8 cellular contexts compared by ENCODE assay signal in the genomic region with DNA sequence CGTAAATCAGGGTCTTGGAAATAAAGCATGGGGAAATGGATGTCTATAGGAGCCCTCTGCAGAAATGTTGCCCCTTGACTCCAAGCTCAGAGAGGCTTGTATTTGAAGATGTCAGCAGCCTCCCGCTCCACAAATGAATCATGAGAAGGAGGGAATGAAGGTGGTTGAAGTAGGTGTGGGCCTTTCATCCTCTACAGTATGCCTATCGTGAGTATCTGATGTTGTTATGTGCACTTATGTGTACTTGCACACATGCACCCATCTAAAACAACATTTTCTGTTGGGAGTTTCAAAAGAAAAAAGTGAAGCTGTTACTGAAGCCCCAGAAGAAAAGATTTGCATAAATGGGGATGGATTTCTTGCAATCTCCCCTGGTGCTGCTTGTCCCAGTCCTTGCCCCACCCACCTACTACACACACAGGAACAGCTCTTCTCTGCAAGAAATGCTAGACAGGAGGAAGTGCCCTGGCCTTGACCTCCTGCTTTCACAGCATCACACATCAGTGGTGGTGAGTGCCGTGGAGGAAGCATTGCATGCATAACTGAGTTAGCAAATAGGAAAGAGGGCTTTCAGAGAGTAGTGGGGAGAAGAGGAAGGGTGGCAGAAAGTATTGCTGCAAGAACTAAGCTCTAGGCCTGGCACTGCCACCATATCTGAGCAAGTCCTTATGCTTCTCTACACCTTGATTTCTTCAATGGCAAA.
A peak's percentile ranks its signal among the peaks of the same experiment; 100 is the strongest.
DNase-seq lines count a peak whose midpoint lies in the region; ATAC-seq lines count a peak whose summit lies in the region.

No MANE protein-coding gene starts in this region.

- peak; percentile 66 for ATAC-seq in GM19035 (IDR thresholded peaks at IDR 0.05; ENCODE audit: unreplicated experiment)
- peak; percentile 87 to 94 for ATAC-seq in naive thymus-derived CD8-positive, alpha-beta T cell

- in situ Hi-C loops in KBM-7 (cut with MboI; ENCODE audit: low pct_unique_long_range_greater_than_20kb, low sequenced_read_pairs) = no loop called here

- H3K9me3 Mint-ChIP-seq in activated naive CD4-positive, alpha-beta T cell treated with anti-CD3 and anti-CD28 coated beads, Interleukin-2, amount 50 U/mL, for 24 hours = no peaks in the 10 kb centered on the region
- H3K9me3 Mint-ChIP-seq in naive thymus-derived CD8-positive, alpha-beta T cell = peaks cover 0 to 12% (median 2%) of the 10 kb centered on the region in 9 donors

- peaks cover 60% of the 10 kb centered on the region for H3K4me1 Mint-ChIP-seq in activated naive CD4-positive, alpha-beta T cell treated with anti-CD3 and anti-CD28 coated beads, Interleukin-2, amount 50 U/mL, for 24 hours
- peaks cover 30 to 76% (median 56%) of the 10 kb centered on the region in 4 donors for H3K4me1 Mint-ChIP-seq in naive thymus-derived CD8-positive, alpha-beta T cell

- peak; percentile 74 for DNase-seq in KBM-7
- peak in 9 of 10 donors; percentile 1 to 64 (median 42) for DNase-seq in naive thymus-derived CD8-positive, alpha-beta T cell
- DNase-seq in NCI-H1694 treated with DMSO at 0.1 percent for 48 hours (lab: John Stamatoyannopoulos, UW) = no peak
- DNase-seq in D341Med (ENCODE audit: low spot score) = no peak
- no peak for DNase-seq in HuH-7.5 (ENCODE audit: low spot score)
- DNase-seq in NCI-H2227 (lab: John Stamatoyannopoulos, UW; ENCODE audit: unreplicated experiment) = no peak

- no peaks in the 10 kb centered on the region for H3K27me3 Mint-ChIP-seq in activated naive CD4-positive, alpha-beta T cell treated with anti-CD3 and anti-CD28 coated beads, Interleukin-2, amount 50 U/mL, for 24 hours
- H3K27me3 Mint-ChIP-seq in naive thymus-derived CD8-positive, alpha-beta T cell = no peaks in the 10 kb centered on the region

- POLR2A ChIA-PET in naive thymus-derived CD8-positive, alpha-beta T cell (lab: Charles Lee) = interaction anchor here (0.5 to 1.9 kb wide), 11 partner anchors 9 to 156 kb away, joined by 3 to 10 read pairs (median 5); a partner anchor contains a TSS

- peak overlapping the region; percentile 8 for H3K4me3 Mint-ChIP-seq in activated naive CD4-positive, alpha-beta T cell treated with anti-CD3 and anti-CD28 coated beads, Interleukin-2, amount 50 U/mL, for 24 hours
- H3K4me3 Mint-ChIP-seq in naive thymus-derived CD8-positive, alpha-beta T cell = peak overlapping the region in 8 of 10 donors; percentile 2 to 61 (median 47)

- H3K27ac Mint-ChIP-seq in activated naive CD4-positive, alpha-beta T cell treated with anti-CD3 and anti-CD28 coated beads, Interleukin-2, amount 50 U/mL, for 24 hours = peak overlapping the region; percentile 19
- H3K27ac Mint-ChIP-seq in naive thymus-derived CD8-positive, alpha-beta T cell = peak overlapping the region; percentile 10 to 88 (median 72)

- H3K36me3 Mint-ChIP-seq in activated naive CD4-positive, alpha-beta T cell treated with anti-CD3 and anti-CD28 coated beads, Interleukin-2, amount 50 U/mL, for 24 hours = no peaks in the 10 kb centered on the region
- no peaks in the 10 kb centered on the region for H3K36me3 Mint-ChIP-seq in naive thymus-derived CD8-positive, alpha-beta T cell

Comparison
In these comparisons a context has a peak if more than half of its experiments do, and no peak if none do; other contexts are left out.
1. DNase-seq: peak in KBM-7 (single experiment) and naive thymus-derived CD8-positive, alpha-beta T cell (9 of 10); none in NCI-H1694 treated with DMSO at 0.1 percent for 48 hours (single experiment), D341Med (single experiment), HuH-7.5 (single experiment) and NCI-H2227 (single experiment).